Comparison of ENCODE assay signal across 24 cellular contexts in genomic region chr16:85452364-85453178, GRCh38.
A peak's percentile ranks its signal among the peaks of the same experiment; 100 is the strongest.
DNase-seq lines count a peak whose midpoint lies in the region; ATAC-seq, FAIRE-seq and TF ChIP-seq lines count a peak whose summit lies in the region.
"Had no signal": no experiment of that assay in that cellular context is flagged by ENCODE, and none has a peak within 500 bp of the region (broad histone marks: within the 10 kb centered on the region; RNA-seq: fewer than 3 reads in every experiment).

No MANE protein-coding gene starts in this region.

- no peak overlapping the region for H2BK120ac ChIP-seq in H1 (replicated peaks; ENCODE audit: low read depth, low read length)

- H3K9me2 ChIP-seq in Loucy (replicated peaks; ENCODE audit: low read depth, low read length), result no peaks in the 10 kb centered on the region

- H3K79me1 ChIP-seq in H1 (ENCODE audit: low read depth, low read length), result no peaks in the 10 kb centered on the region

- H2AFZ ChIP-seq in Loucy (ENCODE audit: low read length) (no peak overlapping the region), H1 (ENCODE audit: low read length) (no peak overlapping the region), osteoblast (ENCODE audit: low read length) (no peak overlapping the region)

- peaks cover 19% of the 10 kb centered on the region for H3F3A ChIP-seq in Loucy (ENCODE audit: low read depth)

- H2BK12ac ChIP-seq in H1 (ENCODE audit: low read depth, low read length), result no peak overlapping the region

- no peak for FAIRE-seq in H1 (lab: Jason Lieb, UNC)
- FAIRE-seq: G401.6 had no signal

- TF ChIP-seq POLR2A in H1 (IDR thresholded peaks at IDR 0.05; ENCODE audit: control extremely low read depth in 1 of 2, low read depth in 2 of 2, low read length in 2 of 2), result no peak

- H3K56ac ChIP-seq in H1 (replicated peaks; ENCODE audit: insufficient read length, low read depth, low read length), result no peak overlapping the region

- no peak overlapping the region for H3K14ac ChIP-seq in H1 (ENCODE audit: insufficient read length)

- WGBS in H1 (ENCODE audit: extremely low coverage in 1 of 2, insufficient coverage in 1 of 2, insufficient read length in 1 of 2, insufficient replicate concordance in 2 of 2, low coverage in 1 of 2, low lambda C conversion rate in 2 of 2, missing lambda C conversion rate in 1 of 2), 2 experiments, result 83% methylated on average over 17 of the region's 20 CpGs; no CpG with 5 or more reads in 1 of the 2 experiments

- peak in 1 of 2 experiments; percentile 15; a peak in 1 of 4 replicates for TF ChIP-seq RAD21 in H1 (IDR thresholded peaks at IDR 0.05 in 1 of 2, conservative IDR thresholded peaks at IDR 0.05 in 1 of 2; ENCODE audit: low read depth in 2 of 2, low read length in 2 of 2)

- TF ChIP-seq CTCF in Loucy (conservative IDR thresholded peaks at IDR 0.05; ENCODE audit: low read length), result 0 out of 2 replicates have a peak, but pooled peaks have one; percentile 18
- TF ChIP-seq CTCF in H1 (IDR thresholded peaks at IDR 0.05; ENCODE audit: control extremely low read depth in 1 of 3, insufficient read depth in 1 of 3, low read depth in 1 of 3, low read length in 3 of 3), result peak; percentile 8 to 28 (median 13); a peak in 3 of 4 replicates
- TF ChIP-seq CTCF in osteoblast (IDR thresholded peaks at IDR 0.05; ENCODE audit: extremely low read depth, low read depth, low read length), result no peak

- H3K36me3 ChIP-seq in Loucy (ENCODE audit: insufficient read depth, low read length) (no peaks in the 10 kb centered on the region), H1 (ENCODE audit: control insufficient read depth in 2 of 4, insufficient read depth in 4 of 4, low read length in 3 of 4) (no peaks in the 10 kb centered on the region), osteoblast (ENCODE audit: insufficient read depth, low read length) (no peaks in the 10 kb centered on the region)
- H3K36me3 ChIP-seq: ascending aorta, esophagus muscularis mucosa, heart right ventricle, uterus had no signal

- peaks cover 3% of the 10 kb centered on the region; the same call in 1 of the 2 replicates for H3K23me2 ChIP-seq in H1 (ENCODE audit: low read depth, low read length)

- H3K27me3 ChIP-seq in Loucy (ENCODE audit: insufficient read depth, low read length, poor library complexity, severe bottlenecking), result no peaks in the 10 kb centered on the region
- peaks cover 0 to 4% (median 1%) of the 10 kb centered on the region in 4 experiments; a peak in 2 of 7 replicates for H3K27me3 ChIP-seq in H1 (replicated peaks in 1 of 4; ENCODE audit: control insufficient read depth in 3 of 4, extremely low read depth in 1 of 4, insufficient read depth in 3 of 4, low read length in 3 of 4)
- H3K27me3 ChIP-seq in osteoblast (ENCODE audit: insufficient read depth, low read length), result no peaks in the 10 kb centered on the region
- H3K27me3 ChIP-seq: ascending aorta, esophagus muscularis mucosa, uterus had no signal

- peak overlapping the region; percentile 90; the same call in 1 of the 2 replicates for H2AK5ac ChIP-seq in H1 (ENCODE audit: low read depth, low read length)

- no peak overlapping the region for H2BK20ac ChIP-seq in H1 (ENCODE audit: low read length)

- no peak for TF ChIP-seq EP300 in H1 (IDR thresholded peaks at IDR 0.05; ENCODE audit: borderline replicate concordance in 1 of 2, low read depth in 2 of 2, low read length in 2 of 2)

- no peaks in the 10 kb centered on the region for H3K9me3 ChIP-seq in Loucy (ENCODE audit: insufficient read depth, low read depth, low read length)
- no peaks in the 10 kb centered on the region for H3K9me3 ChIP-seq in H1 (ENCODE audit: insufficient read depth in 2 of 2, low read depth in 1 of 2, low read length in 1 of 2)
- H3K9me3 ChIP-seq in osteoblast (ENCODE audit: low read depth, low read length), result no peaks in the 10 kb centered on the region
- H3K9me3 ChIP-seq: ascending aorta, esophagus muscularis mucosa, heart right ventricle, uterus had no signal

- peaks cover 48% of the 10 kb centered on the region for H3K79me2 ChIP-seq in Loucy (ENCODE audit: insufficient read depth, low read length)
- H3K79me2 ChIP-seq in H1 (ENCODE audit: control insufficient read depth in 1 of 2, insufficient read depth in 2 of 2, low read length in 2 of 2), result no peaks in the 10 kb centered on the region
- H3K79me2 ChIP-seq in osteoblast (ENCODE audit: insufficient read depth, low read length), result no peaks in the 10 kb centered on the region

- no peak overlapping the region for H4K5ac ChIP-seq in H1 (ENCODE audit: insufficient read length, low read depth, low read length)

- peak; percentile 62 for DNase-seq in NCI-H1092 treated with DMSO at 0.1 percent for 48 hours (lab: John Stamatoyannopoulos, UW)
- no peak for DNase-seq in NCI-H1092 (lab: John Stamatoyannopoulos, UW)
- no peak for DNase-seq in H1 (ENCODE audit: low read depth in 1 of 2, low spot score in 2 of 2)
- peak; percentile 84 for DNase-seq in osteoblast (ENCODE audit: insufficient read length, low spot score, missing footprints)
- no peak for DNase-seq in LoVo (ENCODE audit: low spot score)
- no peak for DNase-seq in hippocampal formation (lab: John Stamatoyannopoulos, UW)
- DNase-seq: 8988T; activated CD4-positive, alpha-beta T cell treated with anti-CD3 and anti-CD28 coated beads for 48 hours; activated effector memory CD4-positive, alpha-beta T cell treated with anti-CD3 and anti-CD28 coated beads, Interleukin-2, amount 50 U/mL, for 16 hours; activated naive CD8-positive, alpha-beta T cell treated with anti-CD3 and anti-CD28 coated beads, Interleukin-2, amount 10 ng/mL, durations not matched to agents 7 days and 5 days; activated T-cell treated with anti-CD3 and anti-CD28 coated beads, Interleukin-2, amount 50 U/mL, for 1 hour; CD4-positive, alpha-beta memory T cell; foreskin keratinocyte; heart right ventricle; IMR-90; PC-3; uterus had no signal

- H3K27ac ChIP-seq in H1 (ENCODE audit: low read depth, low read length) (no peak overlapping the region), osteoblast (ENCODE audit: low read depth, low read length) (no peak overlapping the region)
- H3K27ac ChIP-seq: ascending aorta, esophagus muscularis mucosa, foreskin keratinocyte, heart right ventricle, skin epidermis, uterus had no signal

- H3K4me3 ChIP-seq in Loucy (ENCODE audit: low read length, poor library complexity, severe bottlenecking), result peak overlapping the region; percentile 45
- H3K4me3 ChIP-seq in H1 (ENCODE audit: extremely low read depth in 1 of 4, insufficient read depth in 2 of 4, low read depth in 3 of 4, low read length in 4 of 4), result no peak overlapping the region
- no peak overlapping the region for H3K4me3 ChIP-seq in osteoblast (ENCODE audit: insufficient read depth, low read length)
- H3K4me3 ChIP-seq: ascending aorta, esophagus muscularis mucosa, heart right ventricle, lung, skin epidermis, uterus had no signal

- H4K8ac ChIP-seq in H1 (ENCODE audit: extremely low read depth, insufficient read depth, low read length), result no peak overlapping the region; the same call in 1 of the 2 replicates

- no peak overlapping the region for H4K91ac ChIP-seq in H1 (replicated peaks; ENCODE audit: insufficient read length, low read length)

- H3K4me2 ChIP-seq in Loucy (ENCODE audit: low read depth, low read length, poor library complexity, severe bottlenecking), result peak overlapping the region; percentile 61
- H3K4me2 ChIP-seq in H1 (ENCODE audit: insufficient read depth in 1 of 2, low read depth in 2 of 2, low read length in 2 of 2), result no peak overlapping the region
- H3K4me2 ChIP-seq in osteoblast (ENCODE audit: insufficient read depth, low read length), result no peak overlapping the region

- 0 out of 2 replicates have a peak overlapping the region, but pooled peaks have one; percentile 29 for H2BK15ac ChIP-seq in H1 (ENCODE audit: low read length)

- CTCF ChIA-PET in H1 (lab: Charles Lee; ENCODE audit: partially characterized antibody), result interaction anchor here (0.6 to 11.2 kb wide), 30 partner anchors 8 to 337 kb away, joined by 3 to 172 read pairs (median 5); no protein-coding TSS in a partner anchor

- H3K23ac ChIP-seq in H1 (ENCODE audit: insufficient read length), result no peak overlapping the region

- no peak for ATAC-seq in GM19397 (IDR thresholded peaks at IDR 0.05; ENCODE audit: unreplicated experiment)
- ATAC-seq: foreskin keratinocyte, heart right ventricle, PC-3 had no signal

- H3K18ac ChIP-seq in H1 (ENCODE audit: extremely low read depth, low read length), result no peak overlapping the region

- H3K9ac ChIP-seq in Loucy (ENCODE audit: low read depth, low read length, poor library complexity, severe bottlenecking), result peak overlapping the region; percentile 98
- no peak overlapping the region for H3K9ac ChIP-seq in H1 (replicated peaks in 1 of 4; ENCODE audit: extremely low read depth in 1 of 4, low read depth in 3 of 4, low read length in 3 of 4)

- H4K20me1 ChIP-seq in Loucy (ENCODE audit: insufficient read depth, low read length, poor library complexity, severe bottlenecking) (no peaks in the 10 kb centered on the region), H1 (replicated peaks in 1 of 2; ENCODE audit: control insufficient read depth in 1 of 2, insufficient read depth in 2 of 2, low read length in 2 of 2) (peaks cover 1 to 8% of the 10 kb centered on the region in 2 experiments), osteoblast (ENCODE audit: insufficient read depth, low read length) (peaks cover 44% of the 10 kb centered on the region)

- H3K4me1 ChIP-seq in Loucy (ENCODE audit: insufficient read depth, low read length, poor library complexity, severe bottlenecking), result peaks cover 90% of the 10 kb centered on the region
- peaks cover 0 to 18% (median 10%) of the 10 kb centered on the region in 4 experiments; a peak in 6 of 7 replicates for H3K4me1 ChIP-seq in H1 (replicated peaks in 1 of 4; ENCODE audit: control insufficient read depth in 3 of 4, insufficient read depth in 4 of 4, low read length in 3 of 4)
- H3K4me1 ChIP-seq in osteoblast (ENCODE audit: insufficient read depth, low read length), result no peaks in the 10 kb centered on the region
- H3K4me1 ChIP-seq: foreskin keratinocyte had no signal

- H3K4ac ChIP-seq in H1 (replicated peaks; ENCODE audit: insufficient read length, low read depth, low read length), result no peak overlapping the region

- no peak overlapping the region for H2BK5ac ChIP-seq in H1 (ENCODE audit: low read depth, low read length)

- POLR2A ChIA-PET in H1 (lab: Charles Lee; ENCODE audit: partially characterized antibody), result interaction anchor here (1.1 kb wide), 1 partner anchor 9 kb away, joined by 3 read pairs; no protein-coding TSS in a partner anchor

TF ChIP-seq in H1, 55 proteins besides CTCF, POLR2A, EP300 and RAD21:
- TF ChIP-seq RXRA (IDR thresholded peaks at IDR 0.05; ENCODE audit: insufficient read depth, low read depth, low read length) (no peak), HDAC2 (IDR thresholded peaks at IDR 0.05; ENCODE audit: borderline replicate concordance in 1 of 2, low read depth in 2 of 2, low read length in 2 of 2) (no peak), MAFK (IDR thresholded peaks at IDR 0.05; ENCODE audit: low read depth, low read length) (no peak), SIX5 (IDR thresholded peaks at IDR 0.05; ENCODE audit: low read depth, low read length) (no peak), RBBP5 (IDR thresholded peaks at IDR 0.05; ENCODE audit: borderline replicate concordance, low read depth, low read length) (no peak), CREB1 (IDR thresholded peaks at IDR 0.05) (no peak), TAF1 (IDR thresholded peaks at IDR 0.05; ENCODE audit: low read depth, low read length) (no peak), HDAC6 (IDR thresholded peaks at IDR 0.05; ENCODE audit: low read depth, low read length) (no peak)

Comparison
In these comparisons a context has a peak if more than half of its experiments do, and no peak if none do; other contexts are left out.
1. DNase-seq: peak in NCI-H1092 treated with DMSO at 0.1 percent for 48 hours (single experiment) and osteoblast (single experiment); none in NCI-H1092 (single experiment), H1 (0 of 2), LoVo (single experiment) and hippocampal formation (0 of 2).